ENCODE assay signal across 8 cellular contexts in the genomic region with DNA sequence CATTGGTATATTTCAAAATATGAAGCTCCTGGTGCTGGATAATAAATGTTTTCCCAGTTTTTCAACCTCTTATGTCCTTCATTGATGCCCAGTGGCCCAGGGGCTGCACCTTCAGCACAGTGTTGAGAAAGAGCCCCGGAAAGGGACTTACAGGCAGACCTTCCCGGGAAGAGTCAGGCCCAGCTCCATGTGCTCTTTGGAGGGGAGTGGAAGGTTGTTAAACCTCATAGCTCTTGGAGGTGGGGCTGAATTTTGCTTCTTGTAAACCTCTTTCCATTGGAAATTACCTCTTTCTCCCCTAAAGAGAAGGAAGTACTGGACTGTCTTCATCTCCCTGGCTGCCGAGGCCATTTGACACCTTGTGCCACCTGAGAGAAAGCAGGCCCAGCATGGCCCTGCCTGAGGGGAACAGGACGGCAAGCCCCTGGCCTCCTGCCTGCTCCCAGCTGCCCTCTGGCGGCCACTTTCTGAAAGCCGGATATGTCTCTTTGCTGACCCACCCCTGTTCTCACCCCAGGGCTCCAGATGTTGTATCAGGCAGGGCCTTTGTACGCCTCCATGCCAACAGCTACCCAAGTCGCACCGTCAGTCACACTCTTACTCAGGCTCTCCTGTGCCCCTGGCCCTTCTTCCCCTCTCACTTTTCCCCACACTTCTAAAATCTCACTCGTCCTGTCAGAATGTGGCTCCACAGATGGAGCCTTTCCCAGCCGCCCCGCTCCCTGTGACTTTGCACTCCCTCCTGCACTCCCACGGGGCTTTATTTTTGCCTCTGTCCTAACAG. TPM values are rescaled to one million over a fixed set of nuclear protein-coding genes. Genes with fewer than 3 reads are reported as not detected.
DNase-seq lines count a peak whose midpoint lies in the region; ATAC-seq lines count a peak whose summit lies in the region.

No MANE protein-coding gene starts in this region.

- H3K9me3 Mint-ChIP-seq in activated CD4-positive, alpha-beta T cell treated with anti-CD3 and anti-CD28 coated beads for 36 hours (ENCODE audit: low read depth) = no peaks in the 10 kb centered on the region

- DNase-seq in SKM-1 treated with dmso at 0.1 percent for 144 hours (lab: John Stamatoyannopoulos, UW; ENCODE audit: unreplicated experiment) = peak; percentile 30
- DNase-seq in SKM-1 (lab: John Stamatoyannopoulos, UW; ENCODE audit: unreplicated experiment) = no peak
- DNase-seq in NCI-H226 = peak; percentile 18
- peak; percentile 94 for DNase-seq in activated CD4-positive, alpha-beta T cell treated with anti-CD3 and anti-CD28 coated beads for 36 hours
- peak; percentile 74 for DNase-seq in cerebellar cortex (ENCODE audit: low spot score)
- peak; percentile 73 for DNase-seq in left lobe of liver (ENCODE audit: low spot score)
- peak; percentile 77 to 90 (median 78) for DNase-seq in stimulated activated CD4-positive, alpha-beta T cell treated with anti-CD3 and anti-CD28 coated beads, TNF-alpha, amount 100 ng/mL, for 24 hours (ENCODE audit: low read depth in 3 of 3)

- POLR2A ChIA-PET in activated CD4-positive, alpha-beta T cell treated with anti-CD3 and anti-CD28 coated beads for 36 hours (lab: Charles Lee) = interaction anchor here (0.7 to 11.5 kb wide), 3 partner anchors 26 to 38 kb away, joined by 3 to 162 read pairs (median 5); partner anchors contain the start of gene EVL

- H3K27me3 Mint-ChIP-seq in activated CD4-positive, alpha-beta T cell treated with anti-CD3 and anti-CD28 coated beads for 36 hours = no peaks in the 10 kb centered on the region

- peak; percentile 59 for ATAC-seq in HG03108 (IDR thresholded peaks at IDR 0.05; ENCODE audit: unreplicated experiment)
- peak; percentile 53 for ATAC-seq in activated CD4-positive, alpha-beta T cell treated with anti-CD3 and anti-CD28 coated beads for 36 hours
- ATAC-seq in left lobe of liver = peak; percentile 85

- H3K4me1 Mint-ChIP-seq in activated CD4-positive, alpha-beta T cell treated with anti-CD3 and anti-CD28 coated beads for 36 hours = peaks cover 74% of the 10 kb centered on the region

- H3K36me3 Mint-ChIP-seq in activated CD4-positive, alpha-beta T cell treated with anti-CD3 and anti-CD28 coated beads for 36 hours (ENCODE audit: low read depth) = peaks cover 55% of the 10 kb centered on the region

- intact Hi-C loops in activated CD4-positive, alpha-beta T cell treated with anti-CD3 and anti-CD28 coated beads for 36 hours (cut with DNase I, micrococcal nuclease) = loop anchor here (1.0 to 5.0 kb wide), 6 partner anchors 35 to 134 kb away; no protein-coding TSS in a partner anchor

- CTCF ChIA-PET in activated CD4-positive, alpha-beta T cell treated with anti-CD3 and anti-CD28 coated beads for 36 hours (lab: Charles Lee) = interaction anchor here (0.5 to 12.1 kb wide), 35 partner anchors 8 to 1098 kb away, joined by 3 to 300 read pairs (median 4); partner anchors contain the start of gene EVL

- H3K27ac Mint-ChIP-seq in activated CD4-positive, alpha-beta T cell treated with anti-CD3 and anti-CD28 coated beads for 36 hours = peak overlapping the region; percentile 92

- no peak overlapping the region for H3K4me3 Mint-ChIP-seq in activated CD4-positive, alpha-beta T cell treated with anti-CD3 and anti-CD28 coated beads for 36 hours

RNA-seq across cellular contexts. Expression of gene EVL, which starts 43.0 kb away (rescaled TPM):
- 100 to 1,000 TPM; 249 to 378 TPM for total RNA-seq in activated CD4-positive, alpha-beta T cell treated with anti-CD3 and anti-CD28 coated beads for 36 hours
- 76.2 TPM for total RNA-seq in left lobe of liver

RNA-seq across cellular contexts. Expression of gene DEGS2, which starts 51.2 kb away (rescaled TPM):
- 1 to 10 TPM; 2.6 to 2.8 TPM for total RNA-seq in activated CD4-positive, alpha-beta T cell treated with anti-CD3 and anti-CD28 coated beads for 36 hours
- 0.93 TPM for total RNA-seq in left lobe of liver
